ENCODE assay signal across 8 cellular contexts in genomic region chr20:16476032-16476431, GRCh38.
DNase-seq lines count a peak whose midpoint lies in the region; ATAC-seq and FAIRE-seq lines count a peak whose summit lies in the region.

No MANE protein-coding gene starts in this region.

- DNase-seq in DMS114 treated with DMSO at 0.1 percent for 48 hours (lab: John Stamatoyannopoulos, UW; ENCODE audit: unreplicated experiment) (peak; percentile 33), NCI-H1092 (lab: John Stamatoyannopoulos, UW) (peak; percentile 26), SW 1271 (lab: John Stamatoyannopoulos, UW) (peak; percentile 6 to 71), frontal cortex (ENCODE audit: low spot score in 2 of 2) (peak in 1 of 2 donors; percentile 21), putamen (ENCODE audit: low spot score) (peak; percentile 37), activated gamma-delta T cell (lab: John Stamatoyannopoulos, UW) (no peak)

- ATAC-seq in GM21723 (IDR thresholded peaks at IDR 0.05; ENCODE audit: unreplicated experiment) (peak; percentile 83), GM18520 (IDR thresholded peaks at IDR 0.05; ENCODE audit: unreplicated experiment) (no peak)

- peak; percentile 92 for FAIRE-seq in frontal cortex (lab: Jason Lieb, UNC)
